ENCODE assay signal across 8 cellular contexts in genomic region chr12:47817272-47818006, GRCh38. TPM values are rescaled to one million over a fixed set of nuclear protein-coding genes. Genes with fewer than 3 reads are reported as not detected.
A peak's percentile ranks its signal among the peaks of the same experiment; 100 is the strongest.
DNase-seq lines count a peak whose midpoint lies in the region; ATAC-seq lines count a peak whose summit lies in the region.

No MANE protein-coding gene starts in this region.

- H3K36me3 Mint-ChIP-seq in CD4-positive, alpha-beta memory T cell: peaks cover 0 to 16% of the 10 kb centered on the region in 2 donors
- peaks cover 18% of the 10 kb centered on the region for H3K36me3 Mint-ChIP-seq in effector memory CD8-positive, alpha-beta T cell (ENCODE audit: insufficient read depth)

- no CpG with 5 or more reads among the region's 7 CpGs for WGBS in neuronal stem cell (ENCODE audit: extremely low coverage in 2 of 2, insufficient read length in 2 of 2, insufficient replicate concordance in 1 of 2), 2 donors

- H3K27me3 ChIP-seq in CD4-positive, alpha-beta memory T cell (ENCODE audit: insufficient read depth, low read length): no peaks in the 10 kb centered on the region
- no peaks in the 10 kb centered on the region for H3K27me3 ChIP-seq in NT2/D1 (ENCODE audit: insufficient read depth, insufficient read length)
- no peaks in the 10 kb centered on the region for H3K27me3 ChIP-seq in neuronal stem cell (ENCODE audit: control insufficient read depth in 3 of 3, insufficient read depth in 3 of 3, low read depth in 1 of 3, low read length in 3 of 3)

- H2BK5ac ChIP-seq in neuronal stem cell (ENCODE audit: low read length): no peak overlapping the region

- no peaks in the 10 kb centered on the region for H3K27me3 Mint-ChIP-seq in CD4-positive, alpha-beta memory T cell
- H3K27me3 Mint-ChIP-seq in effector memory CD8-positive, alpha-beta T cell: no peaks in the 10 kb centered on the region

- H2BK15ac ChIP-seq in neuronal stem cell (ENCODE audit: low read length): no peak overlapping the region

- H3K23ac ChIP-seq in neuronal stem cell (ENCODE audit: low read depth, low read length, poor library complexity): no peak overlapping the region

- H3K4ac ChIP-seq in neuronal stem cell (ENCODE audit: low read length): no peak overlapping the region

- H3K9me3 Mint-ChIP-seq in CD4-positive, alpha-beta memory T cell: peaks cover 0 to 2% (median 0%) of the 10 kb centered on the region in 8 donors
- H3K9me3 Mint-ChIP-seq in effector memory CD8-positive, alpha-beta T cell: no peaks in the 10 kb centered on the region

- peak overlapping the region; percentile 16 for H4K91ac ChIP-seq in neuronal stem cell (ENCODE audit: low read depth, low read length, poor library complexity)

- H3K4me1 ChIP-seq in CD4-positive, alpha-beta memory T cell (ENCODE audit: insufficient read depth, low read length): peaks cover 85% of the 10 kb centered on the region
- peaks cover 43% of the 10 kb centered on the region for H3K4me1 ChIP-seq in NT2/D1 (ENCODE audit: insufficient read depth, insufficient read length)
- H3K4me1 ChIP-seq in neuronal stem cell (ENCODE audit: control insufficient read depth in 2 of 2, insufficient read depth in 1 of 2, low read depth in 1 of 2, low read length in 2 of 2): peaks cover 49 to 55% of the 10 kb centered on the region in 2 donors

- intact Hi-C loops in CD4-positive, alpha-beta memory T cell (cut with micrococcal nuclease): no loop called here

- CTCF ChIA-PET in CD4-positive, alpha-beta memory T cell (lab: Charles Lee; ENCODE audit: partially characterized antibody): interaction anchor here (0.8 to 6.9 kb wide), 18 partner anchors 7 to 75 kb away, joined by 3 to 223 read pairs (median 6); no protein-coding TSS in a partner anchor

- peak overlapping the region; percentile 83 to 98 (median 94) for H3K27ac Mint-ChIP-seq in CD4-positive, alpha-beta memory T cell
- peak overlapping the region; percentile 99 for H3K27ac Mint-ChIP-seq in effector memory CD8-positive, alpha-beta T cell

- H2AK5ac ChIP-seq in neuronal stem cell (ENCODE audit: low read depth, low read length): peak overlapping the region; percentile 38

- no peaks in the 10 kb centered on the region for H3K36me3 ChIP-seq in CD4-positive, alpha-beta memory T cell (ENCODE audit: insufficient read depth, low read length)
- H3K36me3 ChIP-seq in NT2/D1 (ENCODE audit: insufficient read depth, insufficient read length, low read length) (peaks cover 41% of the 10 kb centered on the region), neuronal stem cell (replicated peaks in 1 of 2; ENCODE audit: control insufficient read depth in 2 of 2, insufficient read depth in 2 of 2, low read length in 2 of 2) (peaks cover 0 to 20% of the 10 kb centered on the region in 2 donors)

- H3K18ac ChIP-seq in neuronal stem cell (ENCODE audit: low read length): peak overlapping the region; percentile 69

- no peak overlapping the region for H2BK12ac ChIP-seq in neuronal stem cell (ENCODE audit: low read length)

- H3K4me3 ChIP-seq in CD4-positive, alpha-beta memory T cell (ENCODE audit: low read length in 2 of 2): peak overlapping the region; percentile 79 to 84
- H3K4me3 ChIP-seq in NT2/D1 (ENCODE audit: insufficient read length, low read depth) (no peak overlapping the region), neuronal stem cell (ENCODE audit: low read length in 2 of 2) (peak overlapping the region in 1 of 2 donors; percentile 82)

- peaks cover 61 to 89% (median 74%) of the 10 kb centered on the region in 4 donors for H3K4me1 Mint-ChIP-seq in CD4-positive, alpha-beta memory T cell
- peaks cover 69 to 74% of the 10 kb centered on the region in 2 donors for H3K4me1 Mint-ChIP-seq in effector memory CD8-positive, alpha-beta T cell (ENCODE audit: low read depth in 2 of 2)

- H2AFZ ChIP-seq in neuronal stem cell (ENCODE audit: low read length): no peak overlapping the region

- H4K8ac ChIP-seq in neuronal stem cell (ENCODE audit: low read depth, low read length): no peak overlapping the region

- no peak overlapping the region for H2BK120ac ChIP-seq in neuronal stem cell (ENCODE audit: low read depth, low read length)

- ATAC-seq in effector memory CD8-positive, alpha-beta T cell (replicated peaks): no peak
- ATAC-seq in GM19328 (IDR thresholded peaks at IDR 0.05; ENCODE audit: unreplicated experiment) (no peak), HG03039 (IDR thresholded peaks at IDR 0.05; ENCODE audit: unreplicated experiment) (no peak)

- peak overlapping the region; percentile 79 for H3K27ac ChIP-seq in CD4-positive, alpha-beta memory T cell (ENCODE audit: low read depth, low read length)
- no peak overlapping the region for H3K27ac ChIP-seq in neuronal stem cell (replicated peaks; ENCODE audit: low read length)

- POLR2A ChIA-PET in CD4-positive, alpha-beta memory T cell (lab: Charles Lee; ENCODE audit: partially characterized antibody): interaction anchor here (0.9 to 8.2 kb wide), 12 partner anchors 7 to 111 kb away, joined by 3 to 270 read pairs (median 6); partner anchors contain the start of genes RPAP3 and SLC48A1

- no peak overlapping the region for H3K14ac ChIP-seq in neuronal stem cell (ENCODE audit: low read length)

- peaks cover 4% of the 10 kb centered on the region for H3K79me1 ChIP-seq in neuronal stem cell (ENCODE audit: low read depth, low read length)

- H3K9me3 ChIP-seq in CD4-positive, alpha-beta memory T cell (ENCODE audit: control insufficient read depth in 1 of 2, low read length in 2 of 2): no peaks in the 10 kb centered on the region
- H3K9me3 ChIP-seq in NT2/D1 (ENCODE audit: insufficient read depth, low read length) (no peaks in the 10 kb centered on the region), neuronal stem cell (replicated peaks in 1 of 2; ENCODE audit: control insufficient read depth in 2 of 2, insufficient read depth in 1 of 2, low read depth in 1 of 2, low read length in 2 of 2) (no peaks in the 10 kb centered on the region)

- H3K4me3 Mint-ChIP-seq in CD4-positive, alpha-beta memory T cell: peak overlapping the region; percentile 88 to 97 (median 94)
- H3K4me3 Mint-ChIP-seq in effector memory CD8-positive, alpha-beta T cell: peak overlapping the region; percentile 93 to 94

- DNase-seq in CD4-positive, alpha-beta memory T cell: peak in 1 of 5 donors; percentile 34
- DNase-seq in NT2/D1 (ENCODE audit: low read depth, low spot score): no peak
- no peak for DNase-seq in effector memory CD8-positive, alpha-beta T cell
- no peak for DNase-seq in neuronal stem cell (ENCODE audit: low spot score)
- no peak for DNase-seq in SHP77 (lab: John Stamatoyannopoulos, UW)
- no peak for DNase-seq in putamen (ENCODE audit: low spot score)

- H3K4me2 ChIP-seq in neuronal stem cell (ENCODE audit: insufficient read depth, low read length, poor library complexity, severe bottlenecking): no peak overlapping the region

- H3K9ac ChIP-seq in NT2/D1 (ENCODE audit: insufficient read length, low read depth) (peak overlapping the region; percentile 83), neuronal stem cell (ENCODE audit: low read depth, low read length, poor library complexity) (no peak overlapping the region)

RNA-seq across cellular contexts. Expression of gene HDAC7, which starts 2.3 kb away (rescaled TPM):
- 100 to 1,000 TPM; 139 to 142 TPM for total RNA-seq in CD4-positive, alpha-beta memory T cell
- 10 to 100 TPM in 1 of 2 donors, 1 to 10 TPM in 1; 7.9 to 26.8 TPM for polyA plus RNA-seq in CD4-positive, alpha-beta memory T cell
- polyA plus RNA-seq in neuronal stem cell (2013, experiment 1 of 2): 26.3 TPM
- polyA plus RNA-seq in neuronal stem cell (2013, experiment 2 of 2): 27.4 TPM

RNA-seq across cellular contexts. Expression of gene SLC48A1, which starts 44.4 kb away (rescaled TPM):
- total RNA-seq in CD4-positive, alpha-beta memory T cell: 10 to 100 TPM; 12.1 to 12.3 TPM
- 1 to 10 TPM; 8.7 to 9.0 TPM for polyA plus RNA-seq in CD4-positive, alpha-beta memory T cell
- 12.5 TPM for polyA plus RNA-seq in neuronal stem cell (2013, experiment 1 of 2)
- 12.3 TPM for polyA plus RNA-seq in neuronal stem cell (2013, experiment 2 of 2)

RNA-seq across cellular contexts. Expression of gene RAPGEF3, which starts 58.8 kb away (rescaled TPM):
- under 1 TPM; 0.15 to 0.39 TPM for total RNA-seq in CD4-positive, alpha-beta memory T cell
- under 1 TPM in 1 of 2 donors, not detected in 1; 0.14 TPM for polyA plus RNA-seq in CD4-positive, alpha-beta memory T cell
- polyA plus RNA-seq in neuronal stem cell (2013, experiment 1 of 2): 1.3 TPM
- 1.1 TPM for polyA plus RNA-seq in neuronal stem cell (2013, experiment 2 of 2)
